8 cellular contexts compared by ENCODE assay signal in genomic region chr7:1503816-1504775, GRCh38. TPM values are rescaled to one million over a fixed set of nuclear protein-coding genes. Genes with fewer than 3 reads are reported as not detected.
DNase-seq lines count a peak whose midpoint lies in the region; ATAC-seq and TF ChIP-seq lines count a peak whose summit lies in the region.

INTS1 (minus strand) TSS chr7:1504389; CDS start chr7:1503960, 429 bp downstream.

- H3K4me3 ChIP-seq in AG04449 (ENCODE audit: low read depth, low read length) (peak within 1 kb of the TSS; percentile 91), cardiac fibroblast (replicated peaks in 1 of 2; ENCODE audit: low read depth in 2 of 2, low read length in 2 of 2) (peak within 1 kb of the TSS; percentile 92 to 95)

- CTCF ChIA-PET in AG04449 (lab: Yijun Ruan, JAX): interaction anchor here (0.7 to 3.2 kb wide), 13 partner anchors 10 to 706 kb away, joined by 3 to 15 read pairs (median 4); partner anchors contain the start of gene TMEM184A
- CTCF ChIA-PET in WTC11 (lab: Charles Lee): interaction anchor here (0.7 to 5.2 kb wide), 7 partner anchors 21 to 84 kb away, joined by 3 to 27 read pairs (median 3); partner anchors contain the start of gene TMEM184A

- ATAC-seq in GM18868 (IDR thresholded peaks at IDR 0.05; ENCODE audit: unreplicated experiment): peak; percentile 90
- ATAC-seq in HG03108 (IDR thresholded peaks at IDR 0.05; ENCODE audit: unreplicated experiment): peak; percentile 81
- peak; percentile 93 for ATAC-seq in WTC11

- H3K9me3 Mint-ChIP-seq in WTC11: no peaks in the 10 kb centered on the region

- H3K4me1 Mint-ChIP-seq in WTC11: peaks cover 18% of the 10 kb centered on the region

- POLR2A ChIA-PET in AG04449 (lab: Yijun Ruan, JAX) (no interaction called here), WTC11 (lab: Charles Lee) (no interaction called here)

- peak within 1 kb of the TSS; percentile 85 for H3K4me3 Mint-ChIP-seq in WTC11

- peaks cover 25% of the 10 kb centered on the region for H3K36me3 Mint-ChIP-seq in WTC11

- no peaks in the 10 kb centered on the region for H3K27me3 Mint-ChIP-seq in WTC11 (ENCODE audit: low read depth)

- TF ChIP-seq CTCF in AG04449 (IDR thresholded peaks at IDR 0.05; ENCODE audit: insufficient read depth, low read length, missing control alignments) (peak; percentile 77), WTC11 (IDR thresholded peaks at IDR 0.05) (peak; percentile 64; the same call in 1 of the 2 replicates), cardiac fibroblast (IDR thresholded peaks at IDR 0.05; ENCODE audit: low read depth, low read length) (peak; percentile 43)

- DNase-seq in AG04449 (ENCODE audit: low read depth, low spot score) (peak; percentile 16), NCI-H2196 treated with DMSO at 0.1 percent for 48 hours (lab: John Stamatoyannopoulos, UW; ENCODE audit: unreplicated experiment) (peak; percentile 94), WTC11 (ENCODE audit: low spot score) (peak; percentile 87), cardiac fibroblast (ENCODE audit: low read depth in 2 of 2) (peak; percentile 89 to 91), iris pigment epithelial cell (ENCODE audit: low read depth) (peak; percentile 89)
- peak; percentile 87 for DNase-seq in stimulated activated CD4-positive, alpha-beta T cell treated with anti-CD3 and anti-CD28 coated beads, Interleukin-12 subunit alpha, Interleukin-12 subunit beta, amount 100 ng/mL, for 24 hours (ENCODE audit: low read depth in 2 of 2)

- peak within 1 kb of the TSS; percentile 36; the same call in 1 of the 2 replicates for H3K27ac Mint-ChIP-seq in WTC11

TF ChIP-seq in WTC11, 78 proteins besides CTCF, POLR2A, EP300 and RAD21 (continues in another document):
- TF ChIP-seq NR1H2 (CRISPR knock-in tag; IDR thresholded peaks at IDR 0.05) (no peak), ATF1 (CRISPR knock-in tag; IDR thresholded peaks at IDR 0.05) (no peak), MXD4 (CRISPR knock-in tag; IDR thresholded peaks at IDR 0.05; ENCODE audit: borderline replicate concordance) (no peak), ZNF232 (CRISPR knock-in tag; IDR thresholded peaks at IDR 0.05) (peak; percentile 49; the same call in 1 of the 2 replicates), ERG (CRISPR knock-in tag; IDR thresholded peaks at IDR 0.05) (no peak), ZNF512 (CRISPR knock-in tag; IDR thresholded peaks at IDR 0.05; ENCODE audit: borderline replicate concordance) (no peak), SP1 (CRISPR knock-in tag; conservative IDR thresholded peaks at IDR 0.05) (peak; percentile 81), TP53 (CRISPR knock-in tag; IDR thresholded peaks at IDR 0.05) (peak; percentile 62; the same call in 1 of the 2 replicates), FOXK1 (CRISPR knock-in tag; IDR thresholded peaks at IDR 0.05) (peak; percentile 100), ZMAT4 (CRISPR knock-in tag; IDR thresholded peaks at IDR 0.05) (no peak), MAX (CRISPR knock-in tag; IDR thresholded peaks at IDR 0.05) (peak; percentile 66; the same call in 1 of the 2 replicates), NFYB (CRISPR knock-in tag; conservative IDR thresholded peaks at IDR 0.05; ENCODE audit: low read depth) (no peak), FOXP1 (CRISPR knock-in tag; IDR thresholded peaks at IDR 0.05; ENCODE audit: borderline replicate concordance) (peak; percentile 42; the same call in 1 of the 2 replicates), IRF1 (CRISPR knock-in tag; IDR thresholded peaks at IDR 0.05) (no peak), ETV6 (CRISPR knock-in tag; IDR thresholded peaks at IDR 0.05) (peak; percentile 37; the same call in 1 of the 2 replicates), ZNF423 (CRISPR knock-in tag; IDR thresholded peaks at IDR 0.05) (peak; percentile 79), HMGA2 (CRISPR knock-in tag; IDR thresholded peaks at IDR 0.05) (no peak), ESRRA (CRISPR knock-in tag; IDR thresholded peaks at IDR 0.05; ENCODE audit: borderline replicate concordance) (no peak), GRHL2 (CRISPR knock-in tag; IDR thresholded peaks at IDR 0.05; ENCODE audit: insufficient replicate concordance, severe bottlenecking) (no peak), NFE2L1 (CRISPR knock-in tag; IDR thresholded peaks at IDR 0.05) (peak; percentile 44; the same call in 1 of the 2 replicates), CREB1 (CRISPR knock-in tag; IDR thresholded peaks at IDR 0.05) (no peak; the same call in 1 of the 2 replicates), RORB (CRISPR knock-in tag; IDR thresholded peaks at IDR 0.05) (no peak), ATF3 (CRISPR knock-in tag; conservative IDR thresholded peaks at IDR 0.05) (no peak), ZNF425 (CRISPR knock-in tag; conservative IDR thresholded peaks at IDR 0.05) (no peak), RELA (CRISPR knock-in tag; IDR thresholded peaks at IDR 0.05; ENCODE audit: borderline replicate concordance) (0 out of 2 replicates have a peak, but pooled peaks have one; percentile 24), E2F1 (CRISPR knock-in tag; IDR thresholded peaks at IDR 0.05) (no peak), TCF7 (CRISPR knock-in tag; IDR thresholded peaks at IDR 0.05; ENCODE audit: low read depth) (peak; percentile 39; the same call in 1 of the 2 replicates), FOXJ3 (CRISPR knock-in tag; IDR thresholded peaks at IDR 0.05; ENCODE audit: borderline replicate concordance) (no peak)

RNA-seq across cellular contexts. Expression of gene INTS1, which starts in this region (rescaled TPM):
- total RNA-seq in WTC11 (2021): 143 to 161 TPM (median 150 TPM) in 3 replicates

Comparison
In these comparisons a context has a peak if more than half of its experiments do, and no peak if none do; other contexts are left out.
1. Peak in every context shown above with its lines: DNase-seq, ATAC-seq and H3K4me3 ChIP-seq.
2. DNase-seq: peak in every context shown above with its lines; median percentile 94 in NCI-H2196 treated with DMSO at 0.1 percent for 48 hours; 90 in cardiac fibroblast; 89 in iris pigment epithelial cell; 87 in WTC11; 87 in stimulated activated CD4-positive, alpha-beta T cell treated with anti-CD3 and anti-CD28 coated beads, Interleukin-12 subunit alpha, Interleukin-12 subunit beta, amount 100 ng/mL, for 24 hours; 16 in AG04449.